ENCODE assay signal across 26 cellular contexts in the genomic region with DNA sequence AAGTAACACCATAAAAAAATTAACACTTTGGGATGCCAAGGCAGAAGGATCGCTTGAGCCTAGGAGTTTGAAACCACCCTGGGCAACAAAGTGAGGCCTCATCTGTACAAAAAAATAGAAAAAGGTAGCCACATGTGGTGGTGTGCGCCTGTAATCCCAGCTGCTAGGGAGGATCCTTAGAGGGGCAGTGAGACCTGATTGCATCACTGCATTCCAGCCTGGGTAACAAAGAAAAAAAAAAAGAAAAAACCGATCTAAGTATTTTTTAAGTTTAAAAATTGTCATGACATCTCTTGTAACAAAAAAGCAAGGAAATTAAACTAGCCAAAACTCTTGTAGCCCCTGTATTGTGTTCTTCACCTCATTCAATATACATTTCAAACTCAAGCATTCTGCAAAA.
"Had no signal": no experiment of that assay in that cellular context is flagged by ENCODE, and none has a peak within 500 bp of the region (broad histone marks: within the 10 kb centered on the region; RNA-seq: fewer than 3 reads in every experiment).

No MANE protein-coding gene starts in this region.

- H3K4me2 ChIP-seq: neural progenitor cell, smooth muscle cell had no signal

- H3K27ac ChIP-seq: coronary artery, gastroesophageal sphincter, lower lobe of right lung, neural progenitor cell, parathyroid adenoma, psoas muscle, tibial artery had no signal

- H3K4me1 ChIP-seq: lower lobe of right lung, neural progenitor cell, parathyroid adenoma, psoas muscle had no signal

- H2AFZ ChIP-seq: neural progenitor cell, parathyroid adenoma had no signal

- FAIRE-seq: keratinocyte had no signal

- H3K9ac ChIP-seq: neural progenitor cell, parathyroid adenoma had no signal

- H3K4me3 ChIP-seq: coronary artery, gastroesophageal sphincter, lower lobe of right lung, neural progenitor cell, psoas muscle, smooth muscle cell, tibial artery had no signal

- DNase-seq: activated B cell treated with CpG ODN at 0.5 μM for 24 hours; activated CD4-positive, alpha-beta T cell treated with anti-CD3 and anti-CD28 coated beads, Interleukin-2, amount 50 U/mL, for 1 hour; activated CD8-positive, alpha-beta T cell treated with anti-CD3 and anti-CD28 coated beads for 36 hours; activated naive CD4-positive, alpha-beta T cell; activated T-cell treated with anti-CD3 and anti-CD28 coated beads, Interleukin-2, amount 50 U/mL, for 48 hours; cerebellar nuclear complex; effector memory CD8-positive, alpha-beta T cell; erythroblast; lower lobe of right lung; mesenchymal stem cell; naive thymus-derived CD8-positive, alpha-beta T cell; occipital lobe; psoas muscle; stimulated activated CD4-positive, alpha-beta T cell treated with anti-CD3 and anti-CD28 coated beads, Interleukin-1b, Interleukin-23, amount 100 ng/mL, for 48 hours; stimulated activated CD4-positive, alpha-beta T cell treated with anti-CD3 and anti-CD28 coated beads, Interleukin-4, amount 100 ng/mL, for 4 hours; stimulated activated CD8-positive, alpha-beta memory T cell treated with anti-CD3 and anti-CD28 coated beads, Interleukin-4, amount 100 ng/mL, for 48 hours; stimulated activated naive CD8-positive, alpha-beta T cell treated with anti-CD3 and anti-CD28 coated beads, Interleukin-15, amount 100 ng/mL, for 72 hours; tibial artery had no signal

- H3K36me3 ChIP-seq: neural progenitor cell had no signal

- H3K9me3 ChIP-seq: gastroesophageal sphincter, lower lobe of right lung, psoas muscle, tibial artery had no signal

- ATAC-seq: activated CD8-positive, alpha-beta T cell treated with anti-CD3 and anti-CD28 coated beads for 36 hours; activated naive CD4-positive, alpha-beta T cell treated with anti-CD3 and anti-CD28 coated beads, Interleukin-2, amount 50 U/mL, for 72 hours; effector memory CD8-positive, alpha-beta T cell; gastroesophageal sphincter; lower lobe of right lung; naive thymus-derived CD8-positive, alpha-beta T cell; psoas muscle; stimulated activated memory B cell treated with anti-CD40 and anti-IgM and Interleukin-4, amounts not matched to agents 10 μg/mL and 1 μg/mL and 100 μg/mL, for 72 hours; stimulated activated naive CD8-positive, alpha-beta T cell treated with anti-CD3 and anti-CD28 coated beads, Interleukin-15, amount 100 ng/mL, for 72 hours had no signal

- H3K27me3 ChIP-seq: gastroesophageal sphincter, neural progenitor cell, tibial artery had no signal
